In the genomic region with DNA sequence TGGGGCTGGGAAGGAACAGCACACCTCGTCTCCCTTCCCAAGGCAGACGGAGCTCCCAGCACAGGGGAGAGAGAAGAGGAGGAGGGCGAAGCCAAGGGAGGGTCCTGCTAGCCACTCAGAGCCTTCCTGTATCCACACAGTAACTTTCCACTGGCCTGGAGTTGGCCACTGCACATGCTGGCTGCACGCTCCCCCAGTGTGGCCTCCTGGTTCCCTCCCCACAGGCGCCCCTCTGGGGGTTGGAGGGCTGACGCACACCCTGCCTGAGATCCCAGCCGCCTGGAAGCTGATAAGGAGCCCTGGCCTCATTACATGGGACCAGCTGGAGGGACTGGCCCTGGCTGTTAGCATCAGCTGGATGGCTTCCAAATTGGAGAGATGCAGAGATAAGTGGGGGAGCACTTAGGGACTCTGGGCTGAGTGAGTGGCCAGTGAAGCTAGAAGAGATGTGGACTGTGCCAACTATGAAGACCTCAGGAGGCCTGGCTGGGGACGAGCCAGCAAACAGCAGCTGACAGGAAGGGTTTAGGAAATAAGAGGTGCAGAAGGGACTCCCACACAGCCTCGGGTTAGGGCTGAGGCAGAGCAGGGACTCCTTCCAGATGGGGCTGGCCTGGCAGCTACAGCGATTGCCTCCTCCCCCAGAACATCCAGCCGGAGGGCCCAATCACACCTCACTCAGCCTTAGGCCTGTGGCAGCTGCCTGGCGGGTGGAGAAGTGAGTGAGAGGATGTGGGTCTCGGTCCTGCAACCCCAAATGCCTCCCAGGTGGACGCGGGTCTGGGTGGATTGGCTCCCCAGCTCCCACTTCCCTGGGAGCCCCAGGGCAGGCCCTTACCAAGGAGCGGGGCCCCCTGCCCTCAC, we compare ENCODE assay signal across 1 cellular context.
TF ChIP-seq lines count a peak whose summit lies in the region.

No MANE protein-coding gene starts in this region.

TF ChIP-seq in K562, 482 proteins besides CTCF, POLR2A, EP300 and RAD21 (continued from another document and continues in another):
- TF ChIP-seq THAP12 (CRISPR knock-in tag; IDR thresholded peaks at IDR 0.05) (0 out of 2 replicates have a peak, but pooled peaks have one; percentile 16), MTF1 (CRISPR knock-in tag; IDR thresholded peaks at IDR 0.05; ENCODE audit: borderline replicate concordance) (no peak), MAZ (CRISPR knock-in tag; conservative IDR thresholded peaks at IDR 0.05 in 1 of 2, IDR thresholded peaks at IDR 0.05 in 1 of 2) (peak; percentile 98 to 99), KLF10 (CRISPR knock-in tag; IDR thresholded peaks at IDR 0.05) (no peak), PURB (CRISPR knock-in tag; IDR thresholded peaks at IDR 0.05; ENCODE audit: low read depth) (no peak), CREB1 (IDR thresholded peaks at IDR 0.05) (peak; percentile 71), CREB1 (CRISPR knock-in tag; IDR thresholded peaks at IDR 0.05) (peak; percentile 70; the same call in 1 of the 2 replicates), ESRRB (CRISPR knock-in tag; IDR thresholded peaks at IDR 0.05; ENCODE audit: borderline replicate concordance) (no peak), ZNF830 (CRISPR knock-in tag; IDR thresholded peaks at IDR 0.05) (no peak), CXXC5 (CRISPR knock-in tag; IDR thresholded peaks at IDR 0.05) (peak; percentile 96), RERE (CRISPR knock-in tag; IDR thresholded peaks at IDR 0.05; ENCODE audit: borderline replicate concordance) (no peak), NR2F6 (CRISPR knock-in tag; IDR thresholded peaks at IDR 0.05) (no peak), HDAC6 (IDR thresholded peaks at IDR 0.05; ENCODE audit: low read depth, low read length) (no peak), SMAD2 (IDR thresholded peaks at IDR 0.05; ENCODE audit: low read depth, low read length) (no peak), POLR2AphosphoS2 (IDR thresholded peaks at IDR 0.05; ENCODE audit: low read length) (no peak), ZNF764 (CRISPR knock-in tag; IDR thresholded peaks at IDR 0.05; ENCODE audit: low read depth) (no peak), ZNF134 (CRISPR knock-in tag; conservative IDR thresholded peaks at IDR 0.05) (peak; percentile 65; the same call in 1 of the 2 replicates), ZNF217 (CRISPR knock-in tag; IDR thresholded peaks at IDR 0.05) (no peak), ZNF584 (CRISPR knock-in tag; IDR thresholded peaks at IDR 0.05; ENCODE audit: low read depth) (peak; percentile 97), KLF16 (IDR thresholded peaks at IDR 0.05) (peak; percentile 99), BDP1 (IDR thresholded peaks at IDR 0.05; ENCODE audit: insufficient read depth, insufficient read length) (no peak), SRSF1 (IDR thresholded peaks at IDR 0.05; ENCODE audit: low read depth, low read length) (no peak), ZNF75A (CRISPR knock-in tag; IDR thresholded peaks at IDR 0.05) (0 out of 2 replicates have a peak, but pooled peaks have one; percentile 64), ZNF23 (CRISPR knock-in tag; IDR thresholded peaks at IDR 0.05) (peak; percentile 39; the same call in 1 of the 2 replicates), NR2C2 (CRISPR knock-in tag; IDR thresholded peaks at IDR 0.05) (no peak), NR2C2 (tag; IDR thresholded peaks at IDR 0.05) (peak; percentile 84), CSDE1 (IDR thresholded peaks at IDR 0.05) (no peak), ZBTB11 (CRISPR knock-in tag; IDR thresholded peaks at IDR 0.05) (peak in 1 of 3 experiments; percentile 87; a peak in 2 of 6 replicates), STAT5A (IDR thresholded peaks at IDR 0.05; ENCODE audit: borderline replicate concordance, low read length) (peak; percentile 89), TFAM (CRISPR knock-in tag; conservative IDR thresholded peaks at IDR 0.05) (no peak)
- TF ChIP-seq, protein P1, sequence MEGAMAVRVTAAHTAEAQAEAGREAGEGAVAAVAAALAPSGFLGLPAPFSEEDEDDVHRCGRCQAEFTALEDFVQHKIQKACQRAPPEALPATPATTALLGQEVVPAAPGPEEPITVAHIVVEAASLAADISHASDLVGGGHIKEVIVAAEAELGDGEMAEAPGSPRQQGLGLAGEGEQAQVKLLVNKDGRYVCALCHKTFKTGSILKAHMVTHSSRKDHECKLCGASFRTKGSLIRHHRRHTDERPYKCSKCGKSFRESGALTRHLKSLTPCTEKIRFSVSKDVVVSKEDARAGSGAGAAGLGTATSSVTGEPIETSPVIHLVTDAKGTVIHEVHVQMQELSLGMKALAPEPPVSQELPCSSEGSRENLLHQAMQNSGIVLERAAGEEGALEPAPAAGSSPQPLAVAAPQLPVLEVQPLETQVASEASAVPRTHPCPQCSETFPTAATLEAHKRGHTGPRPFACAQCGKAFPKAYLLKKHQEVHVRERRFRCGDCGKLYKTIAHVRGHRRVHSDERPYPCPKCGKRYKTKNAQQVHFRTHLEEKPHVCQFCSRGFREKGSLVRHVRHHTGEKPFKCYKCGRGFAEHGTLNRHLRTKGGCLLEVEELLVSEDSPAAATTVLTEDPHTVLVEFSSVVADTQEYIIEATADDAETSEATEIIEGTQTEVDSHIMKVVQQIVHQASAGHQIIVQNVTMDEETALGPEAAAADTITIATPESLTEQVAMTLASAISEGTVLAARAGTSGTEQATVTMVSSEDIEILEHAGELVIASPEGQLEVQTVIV (CRISPR knock-in tag; IDR thresholded peaks at IDR 0.05; ENCODE audit: borderline replicate concordance), result no peak
- TF ChIP-seq, protein P2, sequence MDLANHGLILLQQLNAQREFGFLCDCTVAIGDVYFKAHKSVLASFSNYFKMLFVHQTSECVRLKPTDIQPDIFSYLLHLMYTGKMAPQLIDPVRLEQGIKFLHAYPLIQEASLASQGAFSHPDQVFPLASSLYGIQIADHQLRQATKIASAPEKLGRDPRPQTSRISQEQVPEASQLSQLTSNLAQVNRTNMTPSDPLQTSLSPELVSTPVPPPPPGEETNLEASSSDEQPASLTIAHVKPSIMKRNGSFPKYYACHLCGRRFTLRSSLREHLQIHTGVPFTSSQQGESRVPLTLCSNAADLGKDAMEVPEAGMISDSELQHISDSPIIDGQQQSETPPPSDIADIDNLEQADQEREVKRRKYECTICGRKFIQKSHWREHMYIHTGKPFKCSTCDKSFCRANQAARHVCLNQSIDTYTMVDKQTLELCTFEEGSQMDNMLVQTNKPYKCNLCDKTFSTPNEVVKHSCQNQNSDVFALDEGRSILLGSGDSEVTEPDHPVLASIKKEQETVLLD (IDR thresholded peaks at IDR 0.05), result peak; percentile 86
- TF ChIP-seq, protein P3, sequence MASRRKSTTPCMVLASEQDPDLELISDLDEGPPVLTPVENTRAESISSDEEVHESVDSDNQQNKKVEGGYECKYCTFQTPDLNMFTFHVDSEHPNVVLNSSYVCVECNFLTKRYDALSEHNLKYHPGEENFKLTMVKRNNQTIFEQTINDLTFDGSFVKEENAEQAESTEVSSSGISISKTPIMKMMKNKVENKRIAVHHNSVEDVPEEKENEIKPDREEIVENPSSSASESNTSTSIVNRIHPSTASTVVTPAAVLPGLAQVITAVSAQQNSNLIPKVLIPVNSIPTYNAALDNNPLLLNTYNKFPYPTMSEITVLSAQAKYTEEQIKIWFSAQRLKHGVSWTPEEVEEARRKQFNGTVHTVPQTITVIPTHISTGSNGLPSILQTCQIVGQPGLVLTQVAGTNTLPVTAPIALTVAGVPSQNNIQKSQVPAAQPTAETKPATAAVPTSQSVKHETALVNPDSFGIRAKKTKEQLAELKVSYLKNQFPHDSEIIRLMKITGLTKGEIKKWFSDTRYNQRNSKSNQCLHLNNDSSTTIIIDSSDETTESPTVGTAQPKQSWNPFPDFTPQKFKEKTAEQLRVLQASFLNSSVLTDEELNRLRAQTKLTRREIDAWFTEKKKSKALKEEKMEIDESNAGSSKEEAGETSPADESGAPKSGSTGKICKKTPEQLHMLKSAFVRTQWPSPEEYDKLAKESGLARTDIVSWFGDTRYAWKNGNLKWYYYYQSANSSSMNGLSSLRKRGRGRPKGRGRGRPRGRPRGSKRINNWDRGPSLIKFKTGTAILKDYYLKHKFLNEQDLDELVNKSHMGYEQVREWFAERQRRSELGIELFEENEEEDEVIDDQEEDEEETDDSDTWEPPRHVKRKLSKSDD (conservative IDR thresholded peaks at IDR 0.05; ENCODE audit: low read length), result 0 out of 2 replicates have a peak, but pooled peaks have one; percentile 37
- TF ChIP-seq, protein P4, sequence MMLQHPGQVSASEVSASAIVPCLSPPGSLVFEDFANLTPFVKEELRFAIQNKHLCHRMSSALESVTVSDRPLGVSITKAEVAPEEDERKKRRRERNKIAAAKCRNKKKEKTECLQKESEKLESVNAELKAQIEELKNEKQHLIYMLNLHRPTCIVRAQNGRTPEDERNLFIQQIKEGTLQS (IDR thresholded peaks at IDR 0.05), result peak; percentile 93
- TF ChIP-seq, protein P4 (CRISPR knock-in tag; conservative IDR thresholded peaks at IDR 0.05), result peak; percentile 92
- TF ChIP-seq, protein P5, sequence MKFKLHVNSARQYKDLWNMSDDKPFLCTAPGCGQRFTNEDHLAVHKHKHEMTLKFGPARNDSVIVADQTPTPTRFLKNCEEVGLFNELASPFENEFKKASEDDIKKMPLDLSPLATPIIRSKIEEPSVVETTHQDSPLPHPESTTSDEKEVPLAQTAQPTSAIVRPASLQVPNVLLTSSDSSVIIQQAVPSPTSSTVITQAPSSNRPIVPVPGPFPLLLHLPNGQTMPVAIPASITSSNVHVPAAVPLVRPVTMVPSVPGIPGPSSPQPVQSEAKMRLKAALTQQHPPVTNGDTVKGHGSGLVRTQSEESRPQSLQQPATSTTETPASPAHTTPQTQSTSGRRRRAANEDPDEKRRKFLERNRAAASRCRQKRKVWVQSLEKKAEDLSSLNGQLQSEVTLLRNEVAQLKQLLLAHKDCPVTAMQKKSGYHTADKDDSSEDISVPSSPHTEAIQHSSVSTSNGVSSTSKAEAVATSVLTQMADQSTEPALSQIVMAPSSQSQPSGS (CRISPR knock-in tag; IDR thresholded peaks at IDR 0.05), result no peak
